In the genomic region with DNA sequence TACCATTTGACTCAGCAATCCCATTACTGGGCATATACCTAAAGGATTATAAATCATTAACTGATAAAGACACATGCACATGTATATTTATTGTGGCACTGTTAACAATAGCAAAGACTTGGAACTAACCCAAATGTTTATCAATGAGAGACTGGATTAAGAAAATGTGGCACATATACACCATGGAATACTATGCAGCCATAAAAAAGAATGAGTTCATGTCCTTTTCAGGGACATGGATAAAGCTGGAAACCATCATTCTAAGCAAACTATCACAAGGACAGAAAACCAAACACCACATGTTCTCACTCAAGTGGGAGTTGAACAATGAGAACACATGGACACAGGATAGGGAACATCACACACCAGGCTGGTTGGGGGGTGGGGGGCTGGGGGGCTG, we compare ENCODE assay signal across 1 cellular context. TPM values are rescaled to one million over a fixed set of nuclear protein-coding genes. Genes with fewer than 3 reads are reported as not detected.
"Had no signal": no experiment of that assay in that cellular context is flagged by ENCODE, and none has a peak within 500 bp of the region (broad histone marks: within the 10 kb centered on the region; RNA-seq: fewer than 3 reads in every experiment).

No MANE protein-coding gene starts in this region.

RNA-seq across cellular contexts. Expression of a gene that starts 45.7 kb away (rescaled TPM):
- total RNA-seq: HT-29 had no signal
